Comparison of ENCODE assay signal across 9 cellular contexts in genomic region chr5:147483197-147483790, GRCh38. TPM values are rescaled to one million over a fixed set of nuclear protein-coding genes. Genes with fewer than 3 reads are reported as not detected.
A peak's percentile ranks its signal among the peaks of the same experiment; 100 is the strongest.
DNase-seq lines count a peak whose midpoint lies in the region; ATAC-seq and TF ChIP-seq lines count a peak whose summit lies in the region.
"Had no signal": no experiment of that assay in that cellular context is flagged by ENCODE, and none has a peak within 500 bp of the region (broad histone marks: within the 10 kb centered on the region; RNA-seq: fewer than 3 reads in every experiment).

No MANE protein-coding gene starts in this region.

- H3K4me2 ChIP-seq in SK-N-SH = peak overlapping the region; percentile 48

- H3K27ac ChIP-seq in SK-N-SH (ENCODE audit: low read depth in 2 of 2, low read length in 1 of 2) (peak overlapping the region; percentile 95 to 99), upper lobe of left lung (peak overlapping the region; percentile 22 to 69 (median 47))

- H3K4me1 ChIP-seq in SK-N-SH (ENCODE audit: control insufficient read depth in 1 of 2, insufficient read depth in 2 of 2, low read depth in 1 of 2, low read length in 1 of 2) (peaks cover 48 to 51% of the 10 kb centered on the region in 2 experiments), upper lobe of left lung (peaks cover 16 to 37% (median 27%) of the 10 kb centered on the region in 4 donors)

- H4K20me1 ChIP-seq in SK-N-SH (ENCODE audit: insufficient read depth) = no peaks in the 10 kb centered on the region

- H3K27me3 ChIP-seq in SK-N-SH (ENCODE audit: insufficient read depth) (no peaks in the 10 kb centered on the region), upper lobe of left lung (no peaks in the 10 kb centered on the region)

- ATAC-seq in SK-N-SH treated with all-trans-retinoic acid at 6 μM for 48 hours (no peak), upper lobe of left lung (ENCODE audit: low FRiP score in 2 of 2) (no peak), GM21390 (IDR thresholded peaks at IDR 0.05; ENCODE audit: unreplicated experiment) (no peak), GM18519 (IDR thresholded peaks at IDR 0.05; ENCODE audit: low FRiP score, unreplicated experiment) (no peak), GM19452 (IDR thresholded peaks at IDR 0.05; ENCODE audit: unreplicated experiment) (no peak)
- ATAC-seq: activated CD8-positive, alpha-beta T cell treated with anti-CD3 and anti-CD28 coated beads, Interleukin-2, amount 10 ng/mL, durations not matched to agents 7 days and 5 days had no signal

- H3K4me3 ChIP-seq in SK-N-SH (ENCODE audit: low read depth in 2 of 2, low read length in 1 of 2) (no peak overlapping the region), upper lobe of left lung (no peak overlapping the region)

- TF ChIP-seq EP300 in SK-N-SH (IDR thresholded peaks at IDR 0.05; ENCODE audit: borderline replicate concordance in 1 of 2, low read depth in 1 of 2, low read length in 1 of 2) (peak in 1 of 2 experiments; percentile 49; a peak in 1 of 4 replicates), upper lobe of left lung (IDR thresholded peaks at IDR 0.05) (no peak)

- H3K36me3 ChIP-seq in SK-N-SH (replicated peaks in 1 of 2; ENCODE audit: control insufficient read depth in 1 of 2, insufficient read depth in 2 of 2, low read length in 1 of 2) (no peaks in the 10 kb centered on the region), upper lobe of left lung (no peaks in the 10 kb centered on the region)

- no peak overlapping the region for H2AFZ ChIP-seq in SK-N-SH (ENCODE audit: low read depth)

- H3K79me2 ChIP-seq in SK-N-SH (ENCODE audit: insufficient read depth) = peaks cover 76% of the 10 kb centered on the region

- TF ChIP-seq CTCF in SK-N-SH (IDR thresholded peaks at IDR 0.05) (no peak), upper lobe of left lung (IDR thresholded peaks at IDR 0.05) (no peak)

- no peaks in the 10 kb centered on the region for H3K9me3 ChIP-seq in SK-N-SH
- H3K9me3 ChIP-seq in upper lobe of left lung = no peaks in the 10 kb centered on the region

- POLR2A ChIA-PET in SK-N-SH (lab: Yijun Ruan, JAX) = no interaction called here

- H3K9me2 ChIP-seq in SK-N-SH = no peaks in the 10 kb centered on the region

- DNase-seq in SK-N-SH = no peak
- DNase-seq in NCI-H774 (lab: John Stamatoyannopoulos, UW) = peak; percentile 89
- peak; percentile 42 for DNase-seq in kidney tubule cell (ENCODE audit: low spot score)
- DNase-seq in upper lobe of left lung = no peak
- DNase-seq: activated CD8-positive, alpha-beta T cell treated with anti-CD3 and anti-CD28 coated beads, Interleukin-2, amount 10 ng/mL, durations not matched to agents 7 days and 5 days had no signal

- CTCF ChIA-PET in SK-N-SH (lab: Yijun Ruan, JAX) = interaction anchor here (0.7 to 2.3 kb wide), 9 partner anchors 10 to 294 kb away, joined by 3 to 6 read pairs (median 4); no protein-coding TSS in a partner anchor

- H3F3A ChIP-seq in SK-N-SH (replicated peaks; ENCODE audit: insufficient read depth) = peaks cover 41% of the 10 kb centered on the region

- TF ChIP-seq POLR2A in upper lobe of left lung (IDR thresholded peaks at IDR 0.05) = no peak

- 64% methylated on average over 5 of the region's 5 CpGs for WGBS in SK-N-SH (ENCODE audit: low lambda C conversion rate)
- 46 to 50% methylated on average over 5 of the region's 5 CpGs for WGBS in upper lobe of left lung, 2 donors

- TF ChIP-seq RAD21 in SK-N-SH (IDR thresholded peaks at IDR 0.05; ENCODE audit: low read length) = no peak

- H3K9ac ChIP-seq in SK-N-SH = peak overlapping the region; percentile 74

TF ChIP-seq in SK-N-SH, 30 proteins besides CTCF, POLR2A, EP300 and RAD21:
- TF ChIP-seq MAX (IDR thresholded peaks at IDR 0.05; ENCODE audit: low read depth) (no peak), USF2 (IDR thresholded peaks at IDR 0.05; ENCODE audit: borderline replicate concordance, low read depth, low read length) (no peak), EZH2phosphoT487 (IDR thresholded peaks at IDR 0.05; ENCODE audit: borderline replicate concordance, low read depth) (no peak), JUND (IDR thresholded peaks at IDR 0.05) (no peak), MXI1 (IDR thresholded peaks at IDR 0.05; ENCODE audit: low read depth, low read length) (no peak), GABPA (IDR thresholded peaks at IDR 0.05; ENCODE audit: low read depth) (no peak), FOSL2 (IDR thresholded peaks at IDR 0.05; ENCODE audit: borderline replicate concordance, low read depth) (no peak), NRF1 (IDR thresholded peaks at IDR 0.05; ENCODE audit: low read depth, low read length) (no peak), NFIC (IDR thresholded peaks at IDR 0.05; ENCODE audit: borderline replicate concordance) (no peak), ELF1 (IDR thresholded peaks at IDR 0.05) (no peak), RFX5 (IDR thresholded peaks at IDR 0.05; ENCODE audit: low read length) (no peak), SIN3A (IDR thresholded peaks at IDR 0.05; ENCODE audit: borderline replicate concordance, low read depth, low read length) (no peak), FOXM1 (IDR thresholded peaks at IDR 0.05; ENCODE audit: low read depth) (no peak), CHD2 (IDR thresholded peaks at IDR 0.05; ENCODE audit: low read length, partially characterized antibody) (no peak), TCF12 (IDR thresholded peaks at IDR 0.05) (no peak), GATA2 (CRISPR knock-in tag; IDR thresholded peaks at IDR 0.05) (no peak; the same call in 1 of the 2 replicates), POLR2AphosphoS5 (IDR thresholded peaks at IDR 0.05; ENCODE audit: low read depth, low read length) (no peak)

TF ChIP-seq in SK-N-SH treated with all-trans-retinoic acid at 6 μM for 48 hours, 23 proteins besides CTCF, POLR2A, EP300 and RAD21:
- no peak for TF ChIP-seq ZNF8 (CRISPR knock-in tag; IDR thresholded peaks at IDR 0.05)

RNA-seq across cellular contexts. Expression of gene DPYSL3, which starts 26.6 kb away (rescaled TPM):
- polyA plus RNA-seq in SK-N-SH (2012; rRNA removed) = 123 and 150 TPM in 2 replicates
- polyA plus RNA-seq in SK-N-SH (2012; cell fraction: cytosol; rRNA removed) = 117 and 131 TPM in 2 replicates
- polyA plus RNA-seq in SK-N-SH (2012; cell fraction: nucleus; rRNA removed) = 176 and 191 TPM in 2 replicates
- total RNA-seq in upper lobe of left lung = 10 to 100 TPM; 24.4 to 85.1 (median 40.6) TPM

Comparison
In these comparisons a context has a peak if more than half of its experiments do, and no peak if none do; other contexts are left out.
1. DNase-seq: peak in NCI-H774 (single experiment) and kidney tubule cell (single experiment); none in SK-N-SH (single experiment) and upper lobe of left lung (0 of 2).